8 cellular contexts compared by ENCODE assay signal in the genomic region with DNA sequence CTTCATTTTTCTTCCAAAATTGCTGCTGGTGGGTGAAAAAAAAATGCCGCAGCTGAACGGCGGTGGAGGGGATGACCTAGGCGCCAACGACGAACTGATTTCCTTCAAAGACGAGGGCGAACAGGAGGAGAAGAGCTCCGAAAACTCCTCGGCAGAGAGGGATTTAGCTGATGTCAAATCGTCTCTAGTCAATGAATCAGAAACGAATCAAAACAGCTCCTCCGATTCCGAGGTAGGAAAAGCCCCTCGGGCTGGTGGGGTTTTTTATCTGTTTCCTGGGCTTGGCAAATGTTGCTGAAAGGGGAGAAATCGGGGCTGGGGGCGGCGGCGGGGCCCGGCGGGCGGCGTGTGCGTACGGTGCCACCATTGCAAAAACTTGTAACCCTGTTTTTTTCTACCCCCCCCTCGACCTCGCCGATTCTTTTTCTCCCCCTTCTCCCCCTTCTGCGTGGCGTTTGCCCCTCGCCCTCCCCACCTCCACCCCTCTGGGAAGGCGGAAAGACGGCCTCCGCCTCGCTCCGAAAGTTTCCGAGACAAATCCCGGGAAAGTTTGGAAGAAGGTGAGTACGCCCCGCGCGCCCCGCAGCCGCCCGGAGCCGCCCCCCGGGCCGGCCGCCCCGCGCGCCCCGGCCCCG. TPM values are rescaled to one million over a fixed set of nuclear protein-coding genes. Genes with fewer than 3 reads are reported as not detected.
DNase-seq lines count a peak whose midpoint lies in the region; ATAC-seq, FAIRE-seq and TF ChIP-seq lines count a peak whose summit lies in the region.

No MANE protein-coding gene starts in this region.

- POLR2A ChIA-PET in HepG2 (lab: Yijun Ruan, JAX), result interaction anchor here (0.6 to 3.0 kb wide), 16 partner anchors 9 to 272 kb away, joined by 3 to 18 read pairs (median 4); no protein-coding TSS in a partner anchor

- no peak for TF ChIP-seq EP300 in HepG2 (IDR thresholded peaks at IDR 0.05; ENCODE audit: low read depth in 2 of 2, low read length in 2 of 2)
- no peak for TF ChIP-seq EP300 in HepG2 (CRISPR knock-in tag; IDR thresholded peaks at IDR 0.05; ENCODE audit: borderline replicate concordance)

- peaks cover 54% of the 10 kb centered on the region for H3K4me1 ChIP-seq in HepG2 (ENCODE audit: insufficient read depth, low read length)

- H3K4me3 Mint-ChIP-seq in stimulated activated naive CD8-positive, alpha-beta T cell treated with anti-CD3 and anti-CD28 coated beads, Interleukin-15, Interleukin-2, amounts not matched to agents 100 ng/mL and 50 ng/mL, for 24 hours, result peak overlapping the region; percentile 93

- H3K79me2 ChIP-seq in HepG2 (ENCODE audit: insufficient read depth, low read length), result peaks cover 48% of the 10 kb centered on the region

- no peak for TF ChIP-seq RAD21 in HepG2 (CRISPR knock-in tag; IDR thresholded peaks at IDR 0.05)

- WGBS in HepG2 (ENCODE audit: low lambda C conversion rate), result under 1% methylated on average over 44 of the region's 54 CpGs

- ATAC-seq in HepG2, result no peak

- no peaks in the 10 kb centered on the region for H3K9me3 Mint-ChIP-seq in stimulated activated naive CD8-positive, alpha-beta T cell treated with anti-CD3 and anti-CD28 coated beads, Interleukin-15, Interleukin-2, amounts not matched to agents 100 ng/mL and 50 ng/mL, for 24 hours

- BruUV-seq in HepG2 (replicated peaks; lab: Mats Ljungman, UMichigan), result no TSS peak

- no peaks in the 10 kb centered on the region for H3K36me3 Mint-ChIP-seq in stimulated activated naive CD8-positive, alpha-beta T cell treated with anti-CD3 and anti-CD28 coated beads, Interleukin-15, Interleukin-2, amounts not matched to agents 100 ng/mL and 50 ng/mL, for 24 hours (ENCODE audit: low read depth)

- no peak for TF ChIP-seq CTCF in bronchial epithelial cell (IDR thresholded peaks at IDR 0.05; ENCODE audit: insufficient read depth, low read length, severe bottlenecking)
- no peak for TF ChIP-seq CTCF in HepG2 (CRISPR knock-in tag; IDR thresholded peaks at IDR 0.05)

- H3K4me1 Mint-ChIP-seq in stimulated activated naive CD8-positive, alpha-beta T cell treated with anti-CD3 and anti-CD28 coated beads, Interleukin-15, Interleukin-2, amounts not matched to agents 100 ng/mL and 50 ng/mL, for 24 hours (ENCODE audit: low read depth), result peaks cover 37% of the 10 kb centered on the region

- no peaks in the 10 kb centered on the region for H3K9me3 ChIP-seq in HepG2 (ENCODE audit: low read length)

- H3K36me3 ChIP-seq in bronchial epithelial cell (ENCODE audit: control insufficient read depth, insufficient read depth, low read length) (no peaks in the 10 kb centered on the region), HepG2 (replicated peaks in 1 of 2; ENCODE audit: control insufficient read depth in 1 of 2, insufficient read depth in 2 of 2, low read length in 2 of 2) (peaks cover 0 to 2% of the 10 kb centered on the region in 2 experiments; a peak in 1 of 5 replicates)

- FAIRE-seq in bronchial epithelial cell (lab: Jason Lieb, UNC) (no peak), HepG2 (lab: Jason Lieb, UNC) (no peak)

- peak overlapping the region; percentile 88 for H3K9ac ChIP-seq in HepG2 (ENCODE audit: insufficient read depth, low read depth, low read length)

- DNase-seq in SKM-1 treated with dmso at 0.1 percent for 144 hours (lab: John Stamatoyannopoulos, UW; ENCODE audit: unreplicated experiment) (peak; percentile 28), SKM-1 (lab: John Stamatoyannopoulos, UW; ENCODE audit: unreplicated experiment) (no peak), SK-MEL-5 (ENCODE audit: low read depth, low spot score) (peak; percentile 37), bronchial epithelial cell (ENCODE audit: low read depth) (peak; percentile 47), HepG2 (ENCODE audit: low spot score) (no peak), GOT3 (lab: John Stamatoyannopoulos, UW) (no peak), H4 (ENCODE audit: low spot score) (no peak)

- H3K4me3 ChIP-seq in bronchial epithelial cell (ENCODE audit: low read depth, low read length) (peak overlapping the region; percentile 70), HepG2 (replicated peaks in 1 of 3; ENCODE audit: insufficient read depth in 1 of 3, low read depth in 2 of 3, low read length in 3 of 3) (peak overlapping the region; percentile 81 to 99 (median 93))

- H3K27me3 ChIP-seq in bronchial epithelial cell (ENCODE audit: control insufficient read depth, insufficient read depth, low read length), result no peaks in the 10 kb centered on the region
- H3K27me3 ChIP-seq in HepG2 (ENCODE audit: control insufficient read depth in 1 of 2, insufficient read depth in 2 of 2, low read length in 2 of 2), result no peaks in the 10 kb centered on the region; a peak in 1 of 5 replicates

- intact Hi-C loops in HepG2 (cut with micrococcal nuclease; ENCODE audit: unreplicated experiment), result loop anchor here (5.0 to 10.0 kb wide), 3 partner anchors 114 to 209 kb away; no protein-coding TSS in a partner anchor

- no peak for TF ChIP-seq POLR2A in HepG2 (IDR thresholded peaks at IDR 0.05; ENCODE audit: insufficient read depth in 1 of 2, low read depth in 2 of 2, low read length in 2 of 2)

- peak overlapping the region; percentile 86 for H3K27ac Mint-ChIP-seq in stimulated activated naive CD8-positive, alpha-beta T cell treated with anti-CD3 and anti-CD28 coated beads, Interleukin-15, Interleukin-2, amounts not matched to agents 100 ng/mL and 50 ng/mL, for 24 hours

- peaks cover 20% of the 10 kb centered on the region for H4K20me1 ChIP-seq in HepG2 (ENCODE audit: insufficient read depth, low read length)

- H3K27ac ChIP-seq in HepG2 (ENCODE audit: extremely low read length, insufficient read depth, low read length), result peak overlapping the region; percentile 91

- in situ Hi-C loops in SK-MEL-5 (cut with HindIII; ENCODE audit: low pct_unique_long_range_greater_than_20kb, low sequenced_read_pairs) (no loop called here), HepG2 (cut with HindIII; ENCODE audit: extremely low pct_ligation_motif_present, low pct_unique_long_range_greater_than_20kb) (loop anchor here (5.0 to 10.0 kb wide), 2 partner anchors 139 to 386 kb away; no protein-coding TSS in a partner anchor)

- H3K27me3 Mint-ChIP-seq in stimulated activated naive CD8-positive, alpha-beta T cell treated with anti-CD3 and anti-CD28 coated beads, Interleukin-15, Interleukin-2, amounts not matched to agents 100 ng/mL and 50 ng/mL, for 24 hours, result peaks cover 65% of the 10 kb centered on the region

- H2AFZ ChIP-seq in HepG2 (ENCODE audit: low read length), result no peak overlapping the region

- H3K4me2 ChIP-seq in HepG2 (ENCODE audit: low read depth, low read length), result peak overlapping the region; percentile 63

- CTCF ChIA-PET in HepG2 (lab: Yijun Ruan, JAX; ENCODE audit: low intra/inter-chr PET ratio, low total read pairs), result no interaction called here

TF ChIP-seq in HepG2, 621 proteins besides CTCF, POLR2A, EP300 and RAD21 (continues in another document):
- TF ChIP-seq, protein P1, sequence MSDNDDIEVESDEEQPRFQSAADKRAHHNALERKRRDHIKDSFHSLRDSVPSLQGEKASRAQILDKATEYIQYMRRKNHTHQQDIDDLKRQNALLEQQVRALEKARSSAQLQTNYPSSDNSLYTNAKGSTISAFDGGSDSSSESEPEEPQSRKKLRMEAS (IDR thresholded peaks at IDR 0.05), result 0 out of 2 replicates have a peak, but pooled peaks have one; percentile 4
- TF ChIP-seq ZNF343 (CRISPR knock-in tag; IDR thresholded peaks at IDR 0.05) (no peak), ATF1 (CRISPR knock-in tag; IDR thresholded peaks at IDR 0.05) (no peak), ZNF432 (CRISPR knock-in tag; IDR thresholded peaks at IDR 0.05; ENCODE audit: borderline replicate concordance) (no peak), GZF1 (CRISPR knock-in tag; IDR thresholded peaks at IDR 0.05) (no peak), ASH2L (IDR thresholded peaks at IDR 0.05; ENCODE audit: insufficient read length, low read depth, low read length) (peak; percentile 40), NFATC3 (CRISPR knock-in tag; IDR thresholded peaks at IDR 0.05) (no peak)
- TF ChIP-seq, protein P2, sequence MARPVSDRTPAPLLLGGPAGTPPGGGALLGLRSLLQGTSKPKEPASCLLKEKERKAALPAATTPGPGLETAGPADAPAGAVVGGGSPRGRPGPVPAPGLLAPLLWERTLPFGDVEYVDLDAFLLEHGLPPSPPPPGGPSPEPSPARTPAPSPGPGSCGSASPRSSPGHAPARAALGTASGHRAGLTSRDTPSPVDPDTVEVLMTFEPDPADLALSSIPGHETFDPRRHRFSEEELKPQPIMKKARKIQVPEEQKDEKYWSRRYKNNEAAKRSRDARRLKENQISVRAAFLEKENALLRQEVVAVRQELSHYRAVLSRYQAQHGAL (CRISPR knock-in tag; IDR thresholded peaks at IDR 0.05; ENCODE audit: not compliant biosample characterization), result no peak

RNA-seq across cellular contexts. Expression of a gene that starts 0.8 kb away (rescaled TPM):
- total RNA-seq in SK-MEL-5 (2014; rRNA removed; shearing (Covaris generic)), result 2.6 and 3.9 TPM in 2 replicates
- polyA plus RNA-seq in SK-MEL-5 (2015; cell fraction: cytosol; rRNA removed), result 21.5 and 24.3 TPM in 2 replicates
- polyA plus RNA-seq in SK-MEL-5 (2015; cell fraction: nucleus; rRNA removed), result 18.1 and 40.9 TPM in 2 replicates
- 1.1 and 1.2 TPM in 2 replicates for total RNA-seq in bronchial epithelial cell
- 3.5 and 3.9 TPM in 2 replicates for total RNA-seq in HepG2 (2016; rRNA removed; fragmentation: Illumina TruSeq; extraction: Trizol)
- total RNA-seq in HepG2 (2016; cell fraction: cytosol; rRNA removed; fragmentation: Illumina TruSeq; extraction: Trizol; ENCODE audit: low read depth), result 0.79 and 0.81 TPM in 2 replicates
- 2.8 and 2.9 TPM in 2 replicates for total RNA-seq in HepG2 (2016; cell fraction: insoluble cytoplasmic fraction; rRNA removed; fragmentation: Illumina TruSeq; extraction: Trizol)
- 2.6 and 2.9 TPM in 2 replicates for total RNA-seq in HepG2 (2016; cell fraction: membrane; rRNA removed; fragmentation: Illumina TruSeq; extraction: Trizol)
- total RNA-seq in HepG2 (2016; cell fraction: nucleus; rRNA removed; fragmentation: Illumina TruSeq; extraction: Trizol), result 16.4 and 18.5 TPM in 2 replicates
- 13.7 and 14.5 TPM in 2 replicates for polyA plus RNA-seq in HepG2 (2011; rRNA removed)
- 3.7 and 4.1 TPM in 2 replicates for polyA plus RNA-seq in HepG2 (2011; cell fraction: cytosol; rRNA removed)
- polyA plus RNA-seq in HepG2 (2011; cell fraction: nucleus; rRNA removed), result 43.1 and 52.5 TPM in 2 replicates
- polyA plus RNA-seq in HepG2 (2012), result 20.4 and 29.8 TPM in 2 replicates
- polyA plus RNA-seq in HepG2 (2016; cell fraction: cytosol; fragmentation: Illumina TruSeq; extraction: Trizol; ENCODE audit: low read depth), result 0.61 and 0.64 TPM in 2 replicates
- polyA plus RNA-seq in HepG2 (2016; cell fraction: insoluble cytoplasmic fraction; fragmentation: Illumina TruSeq; extraction: Trizol; ENCODE audit: low read depth), result 8.5 and 14.1 TPM in 2 replicates
- polyA plus RNA-seq in HepG2 (2016; cell fraction: membrane; fragmentation: Illumina TruSeq; extraction: Trizol; ENCODE audit: low read depth), result 2.6 and 3.5 TPM in 2 replicates
- 25.0 and 27.3 TPM in 2 replicates for polyA plus RNA-seq in HepG2 (2016; cell fraction: nucleus; fragmentation: Illumina TruSeq; extraction: Trizol; ENCODE audit: insufficient read depth, low read depth)
- 13.5 and 39.4 TPM in 2 replicates for polyA minus RNA-seq in HepG2 (2011; rRNA and poly(A)+ RNA removed; ENCODE audit: low replicate concordance)
- polyA minus RNA-seq in HepG2 (2011; cell fraction: cytosol; rRNA and poly(A)+ RNA removed), result 13.6 and 18.3 TPM in 2 replicates
- polyA minus RNA-seq in HepG2 (2011; cell fraction: nucleus; rRNA and poly(A)+ RNA removed), result 74.9 and 75.2 TPM in 2 replicates
- 3.3 and 3.4 TPM in 2 replicates for total RNA-seq in H4 (2014; rRNA removed; shearing (Covaris generic))

Comparison
In these comparisons a context has a peak if more than half of its experiments do, and no peak if none do; other contexts are left out.
1. DNase-seq: peak in SKM-1 treated with dmso at 0.1 percent for 144 hours (single experiment), SK-MEL-5 (single experiment) and bronchial epithelial cell (single experiment); none in SKM-1 (single experiment), HepG2 (single experiment), GOT3 (single experiment) and H4 (single experiment).